Comparison of ENCODE assay signal across 30 cellular contexts in the genomic region with DNA sequence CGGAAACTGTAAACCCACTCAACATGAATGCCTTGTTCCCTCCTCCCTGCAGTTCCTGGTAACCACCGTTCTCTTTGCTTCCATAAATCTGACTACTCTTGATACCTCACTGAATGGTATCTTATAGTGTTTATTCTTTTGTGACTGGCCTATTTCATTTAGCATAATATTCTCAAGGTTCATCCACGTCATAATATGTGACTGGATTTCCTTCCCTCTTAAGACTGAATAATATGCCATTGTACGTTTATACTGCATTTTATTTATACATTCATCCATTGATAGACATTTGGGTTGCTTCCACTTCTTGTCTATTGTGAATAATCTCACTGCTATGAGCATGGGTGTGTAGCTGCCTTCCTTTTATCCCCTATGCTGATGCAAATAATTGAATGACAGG.
"Had no signal": no experiment of that assay in that cellular context is flagged by ENCODE, and none has a peak within 500 bp of the region (broad histone marks: within the 10 kb centered on the region; RNA-seq: fewer than 3 reads in every experiment).

No MANE protein-coding gene starts in this region.

- H3K9me3 ChIP-seq: gastroesophageal sphincter had no signal

- H3K4me1 ChIP-seq: gastroesophageal sphincter had no signal

- FAIRE-seq: astrocyte, bronchial epithelial cell had no signal

- H3K4me3 ChIP-seq: coronary artery, dorsolateral prefrontal cortex, gastroesophageal sphincter had no signal

- H3K27me3 ChIP-seq: brain microvascular endothelial cell, gastroesophageal sphincter had no signal

- H3K27ac ChIP-seq: brain microvascular endothelial cell, coronary artery, dorsolateral prefrontal cortex, gastroesophageal sphincter, VCaP had no signal

- H3K36me3 ChIP-seq: brain microvascular endothelial cell, gastroesophageal sphincter had no signal

- DNase-seq: activated CD4-positive, alpha-beta memory T cell treated with anti-CD3 and anti-CD28 coated beads, Interleukin-2, amount 10 ng/mL, durations not matched to agents 7 days and 5 days; activated CD4-positive, alpha-beta T cell treated with anti-CD3 and anti-CD28 coated beads for 1 hour; activated CD4-positive, alpha-beta T cell treated with anti-CD3 and anti-CD28 coated beads for 4 hours; activated CD4-positive, alpha-beta T cell treated with anti-CD3 and anti-CD28 coated beads, Interleukin-2, amount 10 ng/mL, durations not matched to agents 7 days and 5 days; activated CD4-positive, alpha-beta T cell treated with anti-CD3 and anti-CD28 coated beads, Interleukin-2, amount 50 U/mL, for 4 hours; activated CD8-positive, alpha-beta memory T cell treated with anti-CD3 and anti-CD28 coated beads, Interleukin-2, amount 50 U/mL, for 48 hours; activated gamma-delta T cell; activated naive CD4-positive, alpha-beta T cell; activated naive CD4-positive, alpha-beta T cell treated with anti-CD3 and anti-CD28 coated beads, Interleukin-2, amount 10 ng/mL, durations not matched to agents 7 days and 5 days; activated T-cell treated with anti-CD3 and anti-CD28 coated beads for 4 hours; activated T-cell treated with anti-CD3 and anti-CD28 coated beads, Interleukin-2, amount 50 U/mL, for 24 hours; activated T-cell treated with anti-CD3 and anti-CD28 coated beads, Interleukin-2, amount 50 U/mL, for 72 hours; amniotic stem cell; anterior cingulate cortex; brain microvascular endothelial cell; dorsolateral prefrontal cortex; effector memory CD4-positive, alpha-beta T cell; endodermal cell; foreskin melanocyte; head of caudate nucleus; hippocampal formation; T-helper 2 cell had no signal

- ATAC-seq: activated naive CD4-positive, alpha-beta T cell treated with anti-CD3 and anti-CD28 coated beads, Interleukin-2, amount 50 U/mL, for 72 hours; activated T-cell treated with anti-CD3 and anti-CD28 coated beads, Interleukin-2, amount 50 U/mL, for 72 hours; esophagus mucosa; gastroesophageal sphincter; WTC11 had no signal
